Comparison of ENCODE assay signal across 19 cellular contexts in genomic region chr18:2396162-2396505, GRCh38.
DNase-seq lines count a peak whose midpoint lies in the region; ATAC-seq lines count a peak whose summit lies in the region.
"Had no signal": no experiment of that assay in that cellular context is flagged by ENCODE, and none has a peak within 500 bp of the region (broad histone marks: within the 10 kb centered on the region; RNA-seq: fewer than 3 reads in every experiment).

No MANE protein-coding gene starts in this region.

- no peak overlapping the region for H2BK12ac ChIP-seq in neuronal stem cell (ENCODE audit: low read length)

- peaks cover 30% of the 10 kb centered on the region for H3K27me3 Mint-ChIP-seq in T-helper 17 cell

- DNase-seq in neuronal stem cell (ENCODE audit: low spot score) (no peak), T-helper 17 cell (no peak)
- no peak for DNase-seq in stimulated activated CD4-positive, alpha-beta T cell treated with anti-CD3 and anti-CD28 coated beads, Interleukin-4, amount 100 ng/mL, for 1 hour
- DNase-seq: activated CD4-positive, alpha-beta T cell treated with anti-CD3 and anti-CD28 coated beads for 1 hour; activated naive CD4-positive, alpha-beta T cell treated with anti-CD3 and anti-CD28 coated beads, Interleukin-2, amount 10 ng/mL, durations not matched to agents 7 days and 5 days; brain microvascular endothelial cell; hippocampal formation; left cardiac atrium; mucosa of descending colon; NCI-H82; tibial artery had no signal

- H2BK5ac ChIP-seq in neuronal stem cell (ENCODE audit: low read length) = no peak overlapping the region

- ATAC-seq in GM18517 (IDR thresholded peaks at IDR 0.05; ENCODE audit: unreplicated experiment) = peak; percentile 35
- ATAC-seq in GM21381 (IDR thresholded peaks at IDR 0.05; ENCODE audit: unreplicated experiment) = peak; percentile 32
- peak; percentile 29 for ATAC-seq in HG02943 (IDR thresholded peaks at IDR 0.05; ENCODE audit: low read depth, unreplicated experiment)
- ATAC-seq in HG03565 (IDR thresholded peaks at IDR 0.05; ENCODE audit: unreplicated experiment) = peak; percentile 21
- no peak for ATAC-seq in HG03469 (IDR thresholded peaks at IDR 0.05; ENCODE audit: unreplicated experiment)
- ATAC-seq in T-helper 17 cell = no peak
- ATAC-seq: left cardiac atrium; mucosa of descending colon; Right ventricle myocardium inferior; stimulated activated effector memory CD8-positive, alpha-beta T cell treated with anti-CD3 and anti-CD28 coated beads, Interleukin-12 subunit alpha, Interleukin-12 subunit beta, amount 100 ng/mL, for 72 hours had no signal

- no peak overlapping the region for H3K9ac ChIP-seq in neuronal stem cell (ENCODE audit: low read depth, low read length, poor library complexity)

- H3K23ac ChIP-seq in neuronal stem cell (ENCODE audit: low read depth, low read length, poor library complexity) = no peak overlapping the region

- H3K4me1 Mint-ChIP-seq in T-helper 17 cell = no peaks in the 10 kb centered on the region
- H3K4me1 Mint-ChIP-seq: activated naive CD4-positive, alpha-beta T cell treated with anti-CD3 and anti-CD28 coated beads, Interleukin-2, amount 10 ng/mL, durations not matched to agents 7 days and 5 days; stimulated activated effector memory CD8-positive, alpha-beta T cell treated with anti-CD3 and anti-CD28 coated beads, Interleukin-12 subunit alpha, Interleukin-12 subunit beta, amount 100 ng/mL, for 72 hours had no signal

- H3K4me3 Mint-ChIP-seq in T-helper 17 cell = no peak overlapping the region
- H3K4me3 Mint-ChIP-seq: activated naive CD4-positive, alpha-beta T cell treated with anti-CD3 and anti-CD28 coated beads, Interleukin-2, amount 10 ng/mL, durations not matched to agents 7 days and 5 days; stimulated activated effector memory CD8-positive, alpha-beta T cell treated with anti-CD3 and anti-CD28 coated beads, Interleukin-12 subunit alpha, Interleukin-12 subunit beta, amount 100 ng/mL, for 72 hours had no signal

- H3K4ac ChIP-seq in neuronal stem cell (ENCODE audit: low read length) = no peak overlapping the region

- H3K27me3 ChIP-seq in neuronal stem cell (ENCODE audit: control insufficient read depth in 3 of 3, insufficient read depth in 3 of 3, low read depth in 1 of 3, low read length in 3 of 3) = no peaks in the 10 kb centered on the region
- H3K27me3 ChIP-seq: brain microvascular endothelial cell, tibial artery had no signal

- H3K4me3 ChIP-seq in neuronal stem cell (ENCODE audit: low read length in 2 of 2) = no peak overlapping the region
- H3K4me3 ChIP-seq: mucosa of descending colon, skin epidermis, tibial artery had no signal

- no peak overlapping the region for H3K27ac Mint-ChIP-seq in T-helper 17 cell
- H3K27ac Mint-ChIP-seq: activated naive CD4-positive, alpha-beta T cell treated with anti-CD3 and anti-CD28 coated beads, Interleukin-2, amount 10 ng/mL, durations not matched to agents 7 days and 5 days; stimulated activated effector memory CD8-positive, alpha-beta T cell treated with anti-CD3 and anti-CD28 coated beads, Interleukin-12 subunit alpha, Interleukin-12 subunit beta, amount 100 ng/mL, for 72 hours had no signal

- H2AK5ac ChIP-seq in neuronal stem cell (ENCODE audit: low read depth, low read length) = no peak overlapping the region

- H3K18ac ChIP-seq in neuronal stem cell (ENCODE audit: low read length) = no peak overlapping the region

- WGBS in neuronal stem cell (ENCODE audit: extremely low coverage in 2 of 2, insufficient read length in 2 of 2, insufficient replicate concordance in 1 of 2), 2 donors = no CpG with 5 or more reads among the region's 2 CpGs

- no peak overlapping the region for H4K8ac ChIP-seq in neuronal stem cell (ENCODE audit: low read depth, low read length)

- H3K9me3 ChIP-seq in neuronal stem cell (replicated peaks in 1 of 2; ENCODE audit: control insufficient read depth in 2 of 2, insufficient read depth in 1 of 2, low read depth in 1 of 2, low read length in 2 of 2) (no peaks in the 10 kb centered on the region), T-helper 17 cell (ENCODE audit: control insufficient read depth, low read length, poor library complexity, severe bottlenecking) (no peaks in the 10 kb centered on the region)
- H3K9me3 ChIP-seq: mucosa of descending colon, tibial artery had no signal

- no peak overlapping the region for H4K91ac ChIP-seq in neuronal stem cell (ENCODE audit: low read depth, low read length, poor library complexity)

- no peak overlapping the region for H2BK15ac ChIP-seq in neuronal stem cell (ENCODE audit: low read length)

- H2BK120ac ChIP-seq in neuronal stem cell (ENCODE audit: low read depth, low read length) = no peak overlapping the region

- H3K27ac ChIP-seq in neuronal stem cell (replicated peaks; ENCODE audit: low read length) = no peak overlapping the region
- H3K27ac ChIP-seq: brain microvascular endothelial cell, skin epidermis, tibial artery had no signal

- H2AFZ ChIP-seq in neuronal stem cell (ENCODE audit: low read length) = no peak overlapping the region

- H3K36me3 Mint-ChIP-seq in T-helper 17 cell (ENCODE audit: low read depth) = no peaks in the 10 kb centered on the region
- H3K36me3 Mint-ChIP-seq: activated naive CD4-positive, alpha-beta T cell treated with anti-CD3 and anti-CD28 coated beads, Interleukin-2, amount 10 ng/mL, durations not matched to agents 7 days and 5 days; stimulated activated effector memory CD8-positive, alpha-beta T cell treated with anti-CD3 and anti-CD28 coated beads, Interleukin-12 subunit alpha, Interleukin-12 subunit beta, amount 100 ng/mL, for 72 hours had no signal

- no peaks in the 10 kb centered on the region for H3K79me1 ChIP-seq in neuronal stem cell (ENCODE audit: low read depth, low read length)

- H3K4me1 ChIP-seq in neuronal stem cell (ENCODE audit: control insufficient read depth in 2 of 2, insufficient read depth in 1 of 2, low read depth in 1 of 2, low read length in 2 of 2) = peaks cover 2 to 16% of the 10 kb centered on the region in 2 donors
- H3K4me1 ChIP-seq: tibial artery had no signal

- H3K36me3 ChIP-seq in neuronal stem cell (replicated peaks in 1 of 2; ENCODE audit: control insufficient read depth in 2 of 2, insufficient read depth in 2 of 2, low read length in 2 of 2) = no peaks in the 10 kb centered on the region
- H3K36me3 ChIP-seq: brain microvascular endothelial cell, tibial artery had no signal

- no peak overlapping the region for H3K4me2 ChIP-seq in neuronal stem cell (ENCODE audit: insufficient read depth, low read length, poor library complexity, severe bottlenecking)

- no peak overlapping the region for H3K14ac ChIP-seq in neuronal stem cell (ENCODE audit: low read length)

Comparison
In these comparisons a context has a peak if more than half of its experiments do, and no peak if none do; other contexts are left out.
1. ATAC-seq: peak in GM18517 (single experiment), GM21381 (single experiment), HG02943 (single experiment) and HG03565 (single experiment); none in HG03469 (single experiment) and T-helper 17 cell (single experiment).